In genomic region chr5:121805251-121805650, GRCh38 we compare ENCODE assay signal across 15 cellular contexts. TPM values are rescaled to one million over a fixed set of nuclear protein-coding genes. Genes with fewer than 3 reads are reported as not detected.
"Had no signal": no experiment of that assay in that cellular context is flagged by ENCODE, and none has a peak within 500 bp of the region (broad histone marks: within the 10 kb centered on the region; RNA-seq: fewer than 3 reads in every experiment).

No MANE protein-coding gene starts in this region.

RNA-seq across cellular contexts. Expression of gene FTMT, which starts 46.4 kb away (rescaled TPM):
- total RNA-seq: stomach, subcutaneous adipose tissue, suprapubic skin, temporal lobe, thoracic aorta, thyroid gland, tibial nerve, transverse colon, upper lobe of left lung, upper lobe of right lung, ureter, urinary bladder, uterus, vagina had no signal
- polyA plus RNA-seq: stomach, thymus, urinary bladder had no signal
